ENCODE assay signal across 9 cellular contexts in the genomic region with DNA sequence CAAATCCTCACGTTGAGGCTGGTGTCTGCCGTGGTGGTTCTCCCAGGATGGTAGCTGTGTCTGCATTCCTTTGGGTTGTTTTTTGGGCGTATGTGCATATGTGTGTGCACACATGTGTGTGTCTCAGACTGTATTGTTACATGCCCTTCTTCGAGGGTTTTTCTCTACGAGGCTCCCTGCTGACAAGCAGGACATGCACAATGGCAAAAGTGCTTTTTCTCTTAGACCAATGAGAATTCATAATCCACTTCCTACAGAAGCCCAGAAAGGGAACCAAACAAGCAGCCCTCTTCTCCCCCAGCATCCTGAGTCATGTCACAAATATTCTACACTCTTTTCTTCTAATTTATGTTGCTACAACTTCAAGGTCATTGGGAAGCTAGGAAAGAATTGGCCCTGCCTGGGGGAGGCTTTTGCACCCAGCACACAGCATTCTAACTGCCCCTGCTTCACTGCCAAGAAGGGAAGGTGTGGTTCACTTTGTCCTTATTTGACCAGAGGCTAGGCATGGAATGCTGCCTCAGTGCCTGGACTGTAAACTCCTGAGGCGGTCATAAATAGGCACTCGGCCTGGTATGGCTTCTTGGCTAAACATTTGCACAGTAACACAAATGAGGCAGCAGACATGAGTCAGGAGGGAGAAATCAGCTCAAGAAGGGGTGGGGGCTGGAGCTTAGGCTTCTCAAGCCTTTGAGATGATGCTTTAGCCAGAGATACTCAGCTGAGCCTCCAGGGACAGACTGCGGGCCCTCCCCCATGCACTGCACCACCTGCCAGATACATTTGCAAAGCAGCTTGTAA.
DNase-seq lines count a peak whose midpoint lies in the region; ATAC-seq and TF ChIP-seq lines count a peak whose summit lies in the region.
"Had no signal": no experiment of that assay in that cellular context is flagged by ENCODE, and none has a peak within 500 bp of the region (broad histone marks: within the 10 kb centered on the region; RNA-seq: fewer than 3 reads in every experiment).

No MANE protein-coding gene starts in this region.

- DNase-seq in AG20443 (ENCODE audit: low spot score) (peak; percentile 91), HuH-7 (ENCODE audit: low spot score) (peak; percentile 14), WERI-Rb-1 (peak; percentile 95), right atrium auricular region (ENCODE audit: low spot score) (peak; percentile 81), spleen (no peak), natural killer cell (no peak), GM19240 (ENCODE audit: insufficient read length, low spot score) (no peak)

- H3K27me3 Mint-ChIP-seq in natural killer cell (ENCODE audit: low read depth in 2 of 2): peaks cover 28 to 61% of the 10 kb centered on the region in 2 donors
- H3K27me3 Mint-ChIP-seq: activated naive CD8-positive, alpha-beta T cell had no signal

- peaks cover 0 to 52% of the 10 kb centered on the region in 2 donors for H3K4me1 ChIP-seq in right atrium auricular region
- peaks cover 0 to 56% (median 31%) of the 10 kb centered on the region in 6 donors for H3K4me1 ChIP-seq in spleen

- H3K27ac ChIP-seq in WERI-Rb-1 (peak overlapping the region; percentile 80), right atrium auricular region (peak overlapping the region; percentile 36 to 38), spleen (peak overlapping the region in 6 of 8 donors; percentile 28 to 58 (median 44))

- H3K4me1 Mint-ChIP-seq in natural killer cell: no peaks in the 10 kb centered on the region

- intact Hi-C loops in spleen (cut with DNase I; ENCODE audit: low total_unique reads): no loop called here
- intact Hi-C loops in natural killer cell (cut with micrococcal nuclease): no loop called here

- H3K4me3 Mint-ChIP-seq in natural killer cell: no peak overlapping the region
- H3K4me3 Mint-ChIP-seq: activated naive CD8-positive, alpha-beta T cell had no signal

- H3K4me3 ChIP-seq in WERI-Rb-1 (ENCODE audit: low read depth, low read length) (no peak overlapping the region), right atrium auricular region (no peak overlapping the region), spleen (no peak overlapping the region)

- no peak overlapping the region for H3K27ac Mint-ChIP-seq in natural killer cell
- H3K27ac Mint-ChIP-seq: activated naive CD8-positive, alpha-beta T cell had no signal

- H3K27me3 ChIP-seq in WERI-Rb-1 (ENCODE audit: insufficient read depth, low read depth, severe bottlenecking): no peaks in the 10 kb centered on the region
- no peaks in the 10 kb centered on the region for H3K27me3 ChIP-seq in right atrium auricular region
- no peaks in the 10 kb centered on the region for H3K27me3 ChIP-seq in spleen (replicated peaks in 1 of 7)

- ATAC-seq in natural killer cell (no peak), GM18520 (IDR thresholded peaks at IDR 0.05; ENCODE audit: unreplicated experiment) (no peak)

- WGBS in spleen, 5 donors: 46 to 66% (median 57%) methylated on average over 8 of the region's 8 CpGs

- TF ChIP-seq POLR2A in spleen (IDR thresholded peaks at IDR 0.05): no peak

- TF ChIP-seq CTCF in WERI-Rb-1 (IDR thresholded peaks at IDR 0.05; ENCODE audit: low read depth, low read length): no peak
- no peak for TF ChIP-seq CTCF in right atrium auricular region (IDR thresholded peaks at IDR 0.05)
- no peak for TF ChIP-seq CTCF in spleen (IDR thresholded peaks at IDR 0.05 in 8 of 11, conservative IDR thresholded peaks at IDR 0.05 in 3 of 11)
- no peak for TF ChIP-seq CTCF in natural killer cell (IDR thresholded peaks at IDR 0.05)

- no peaks in the 10 kb centered on the region for H3K36me3 Mint-ChIP-seq in natural killer cell
- H3K36me3 Mint-ChIP-seq: activated naive CD8-positive, alpha-beta T cell had no signal

- H3K9me3 Mint-ChIP-seq in natural killer cell: no peaks in the 10 kb centered on the region

- H3K9me3 ChIP-seq in WERI-Rb-1 (ENCODE audit: severe bottlenecking) (no peaks in the 10 kb centered on the region), right atrium auricular region (no peaks in the 10 kb centered on the region), spleen (no peaks in the 10 kb centered on the region)

- H3K36me3 ChIP-seq in WERI-Rb-1 (no peaks in the 10 kb centered on the region), right atrium auricular region (no peaks in the 10 kb centered on the region), spleen (no peaks in the 10 kb centered on the region)

Comparison
In these comparisons a context has a peak if more than half of its experiments do, and no peak if none do; other contexts are left out.
1. DNase-seq: peak in AG20443 (single experiment), HuH-7 (single experiment), WERI-Rb-1 (single experiment) and right atrium auricular region (single experiment); none in spleen (single experiment), natural killer cell (single experiment) and GM19240 (single experiment).
2. Peak in every context shown above with its lines, with median percentiles within 50 percentile points of each other: H3K27ac ChIP-seq.